ENCODE assay signal across 10 cellular contexts in genomic region chr16:90020260-90020837, GRCh38. TPM values are rescaled to one million over a fixed set of nuclear protein-coding genes. Genes with fewer than 3 reads are reported as not detected.
A peak's percentile ranks its signal among the peaks of the same experiment; 100 is the strongest.
DNase-seq lines count a peak whose midpoint lies in the region; ATAC-seq and TF ChIP-seq lines count a peak whose summit lies in the region.
"Had no signal": no experiment of that assay in that cellular context is flagged by ENCODE, and none has a peak within 500 bp of the region (broad histone marks: within the 10 kb centered on the region; RNA-seq: fewer than 3 reads in every experiment).

No MANE protein-coding gene starts in this region.

- H3K27me3 Mint-ChIP-seq in CD4-positive, alpha-beta memory T cell = no peaks in the 10 kb centered on the region
- no peaks in the 10 kb centered on the region for H3K27me3 Mint-ChIP-seq in naive B cell

- peak overlapping the region; percentile 76 to 87 (median 84) for H3K4me3 Mint-ChIP-seq in CD4-positive, alpha-beta memory T cell
- H3K4me3 Mint-ChIP-seq in naive B cell = peak overlapping the region; percentile 83 to 95 (median 90)

- peaks cover 0 to 1% (median 0%) of the 10 kb centered on the region in 8 donors for H3K9me3 Mint-ChIP-seq in CD4-positive, alpha-beta memory T cell
- H3K9me3 Mint-ChIP-seq in naive B cell = no peaks in the 10 kb centered on the region

- H3K36me3 ChIP-seq in CD4-positive, alpha-beta memory T cell (ENCODE audit: insufficient read depth, low read length) = no peaks in the 10 kb centered on the region

- POLR2A ChIA-PET in CD4-positive, alpha-beta memory T cell (lab: Charles Lee; ENCODE audit: partially characterized antibody) = interaction anchor here (0.8 to 1.9 kb wide), 4 partner anchors 9 to 147 kb away, joined by 3 to 5 read pairs (median 3); partner anchors contain the start of gene TCF25
- POLR2A ChIA-PET in HEK293T (lab: Yijun Ruan, JAX) = interaction anchor here (0.8 to 1.7 kb wide), 8 partner anchors 31 to 147 kb away, joined by 3 to 8 read pairs (median 3); partner anchors contain the start of genes MC1R and TCF25

- H3K4me3 ChIP-seq in CD4-positive, alpha-beta memory T cell (ENCODE audit: low read length in 2 of 2) = no peak overlapping the region
- H3K4me3 ChIP-seq in Jurkat, Clone E6-1 (ENCODE audit: low read length) = peak overlapping the region; percentile 43

- H3K27me3 ChIP-seq in CD4-positive, alpha-beta memory T cell (ENCODE audit: insufficient read depth, low read length) = no peaks in the 10 kb centered on the region

- ATAC-seq in naive B cell (ENCODE audit: low read depth in 2 of 2) (no peak), HG03045 (IDR thresholded peaks at IDR 0.05; ENCODE audit: unreplicated experiment) (no peak), GM19324 (IDR thresholded peaks at IDR 0.05; ENCODE audit: low FRiP score, unreplicated experiment) (no peak)

- CTCF ChIA-PET in CD4-positive, alpha-beta memory T cell (lab: Charles Lee; ENCODE audit: partially characterized antibody) = interaction anchor here (1.1 to 1.5 kb wide), 6 partner anchors 9 to 110 kb away, joined by 3 to 4 read pairs (median 3); partner anchors contain the start of gene DEF8
- CTCF ChIA-PET in HEK293T (lab: Yijun Ruan, JAX) = interaction anchor here (0.5 to 1.0 kb wide), 3 partner anchors 58 to 146 kb away, joined by 3 to 8 read pairs (median 3); no protein-coding TSS in a partner anchor

- peaks cover 10 to 24% (median 17%) of the 10 kb centered on the region in 4 donors for H3K4me1 Mint-ChIP-seq in CD4-positive, alpha-beta memory T cell
- H3K4me1 Mint-ChIP-seq in naive B cell = peaks cover 18 to 41% (median 33%) of the 10 kb centered on the region in 3 donors

- no peak for DNase-seq in CD4-positive, alpha-beta memory T cell
- no peak for DNase-seq in Jurkat, Clone E6-1 (ENCODE audit: low read depth, low spot score)
- DNase-seq in caudate nucleus (lab: John Stamatoyannopoulos, UW) (peak in 2 of 61 donors; percentile 30 to 34), naive B cell (no peak), mesenteric fat pad (ENCODE audit: low spot score) (no peak), HEK293T (ENCODE audit: extremely low spot score) (no peak)
- DNase-seq: stimulated activated CD4-positive, alpha-beta T cell treated with anti-CD3 and anti-CD28 coated beads, Interleukin-4, amount 100 ng/mL, for 24 hours had no signal

- no peak overlapping the region for H3K27ac ChIP-seq in CD4-positive, alpha-beta memory T cell (ENCODE audit: low read depth, low read length)
- peak overlapping the region; percentile 52 for H3K27ac ChIP-seq in caudate nucleus (ENCODE audit: low read depth, low read length)

- intact Hi-C loops in CD4-positive, alpha-beta memory T cell (cut with micrococcal nuclease) = no loop called here

- no peaks in the 10 kb centered on the region for H3K9me3 ChIP-seq in CD4-positive, alpha-beta memory T cell (ENCODE audit: control insufficient read depth in 1 of 2, low read length in 2 of 2)

- H3K4me1 ChIP-seq in CD4-positive, alpha-beta memory T cell (ENCODE audit: insufficient read depth, low read length) = peaks cover 32% of the 10 kb centered on the region

- H3K36me3 Mint-ChIP-seq in CD4-positive, alpha-beta memory T cell = no peaks in the 10 kb centered on the region
- peaks cover 0 to 2% of the 10 kb centered on the region in 2 donors for H3K36me3 Mint-ChIP-seq in naive B cell

- H3K27ac Mint-ChIP-seq in CD4-positive, alpha-beta memory T cell = peak overlapping the region in 2 of 7 donors; percentile 70 to 75
- peak overlapping the region in 2 of 6 donors; percentile 6 to 71 for H3K27ac Mint-ChIP-seq in naive B cell

TF ChIP-seq in HEK293T, 16 proteins besides CTCF, POLR2A, EP300 and RAD21:
- TF ChIP-seq TARDBP (IDR thresholded peaks at IDR 0.05) (no peak), ZNF384 (IDR thresholded peaks at IDR 0.05) (no peak), SUZ12 (IDR thresholded peaks at IDR 0.05) (no peak), L3MBTL2 (conservative IDR thresholded peaks at IDR 0.05) (no peak), LEF1 (IDR thresholded peaks at IDR 0.05; ENCODE audit: borderline replicate concordance) (no peak), SP1 (IDR thresholded peaks at IDR 0.05) (no peak), CTBP1 (IDR thresholded peaks at IDR 0.05; ENCODE audit: borderline replicate concordance) (no peak), ARNT (IDR thresholded peaks at IDR 0.05) (no peak), BHLHE40 (IDR thresholded peaks at IDR 0.05; ENCODE audit: borderline replicate concordance) (no peak), FOXA1 (IDR thresholded peaks at IDR 0.05) (no peak), ELF4 (IDR thresholded peaks at IDR 0.05) (no peak), HDGF (IDR thresholded peaks at IDR 0.05; ENCODE audit: borderline replicate concordance) (no peak), FOXM1 (IDR thresholded peaks at IDR 0.05; ENCODE audit: borderline replicate concordance) (no peak), FOXK2 (IDR thresholded peaks at IDR 0.05) (no peak), NFRKB (IDR thresholded peaks at IDR 0.05) (no peak)

RNA-seq across cellular contexts. Expression of gene DBNDD1, which starts 1.1 kb away (rescaled TPM):
- under 1 TPM; 0.61 to 0.73 TPM for total RNA-seq in CD4-positive, alpha-beta memory T cell
- polyA plus RNA-seq in CD4-positive, alpha-beta memory T cell = 1 to 10 TPM; 1.2 to 3.7 TPM
- polyA plus RNA-seq in Jurkat, Clone E6-1 (2012; ENCODE audit: insufficient read depth, insufficient read length) = 3.5 TPM
- 100 to 1,000 TPM in 2 of 6 donors, 10 to 100 TPM in 4; 48.9 to 149 (median 68.5) TPM for polyA plus RNA-seq in naive B cell (ENCODE audit: low read depth in 6 of 6)
- total RNA-seq in mesenteric fat pad = 2.6 TPM

RNA-seq across cellular contexts. Expression of gene PRDM7, which starts 56.8 kb away (rescaled TPM):
- not detected for total RNA-seq in CD4-positive, alpha-beta memory T cell
- polyA plus RNA-seq in CD4-positive, alpha-beta memory T cell = not detected
- polyA plus RNA-seq in Jurkat, Clone E6-1 (2012; ENCODE audit: insufficient read depth, insufficient read length) = not detected
- polyA plus RNA-seq in naive B cell (ENCODE audit: low read depth in 6 of 6) = not detected
- total RNA-seq in mesenteric fat pad = not detected
- total RNA-seq: NCI-H460 had no signal
